13 cellular contexts compared by ENCODE assay signal in the genomic region with DNA sequence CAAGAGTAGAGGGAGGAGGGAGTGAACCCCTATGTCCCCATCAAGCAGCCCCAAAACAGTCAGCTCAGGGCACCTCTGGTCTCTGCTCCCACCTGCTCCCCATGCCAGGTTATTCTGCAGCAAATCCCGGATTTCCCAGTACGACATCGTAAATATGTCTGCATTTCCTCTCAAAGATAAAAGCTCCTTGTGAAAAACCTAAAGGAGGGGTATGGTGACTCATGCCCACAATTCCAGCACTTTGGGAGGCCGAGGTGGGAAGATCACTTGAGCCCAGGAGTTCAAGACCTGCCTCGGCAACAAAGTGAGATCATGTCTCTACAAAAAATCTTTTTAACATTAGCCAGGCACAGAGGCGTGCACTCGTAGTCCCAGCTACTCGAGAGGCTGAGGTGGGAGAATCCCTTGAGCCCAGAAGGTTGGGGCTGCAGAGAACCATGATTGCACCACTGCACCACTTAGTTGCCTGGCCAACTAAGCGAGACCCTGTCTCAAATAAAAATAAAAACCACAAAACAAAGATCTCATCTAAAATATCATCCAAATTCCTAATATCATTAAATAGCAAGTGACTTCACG. TPM values are rescaled to one million over a fixed set of nuclear protein-coding genes. Genes with fewer than 3 reads are reported as not detected.
DNase-seq lines count a peak whose midpoint lies in the region; ATAC-seq and TF ChIP-seq lines count a peak whose summit lies in the region.
"Had no signal": no experiment of that assay in that cellular context is flagged by ENCODE, and none has a peak within 500 bp of the region (broad histone marks: within the 10 kb centered on the region; RNA-seq: fewer than 3 reads in every experiment).

No MANE protein-coding gene starts in this region.

- no peak for TF ChIP-seq POLR2A in ovary (IDR thresholded peaks at IDR 0.05)

- peak overlapping the region; percentile 25 for H3K4me2 ChIP-seq in H9 (ENCODE audit: insufficient read depth, insufficient read length, low read length)
- H3K4me2 ChIP-seq in skeletal muscle satellite cell (ENCODE audit: low read length), result peak overlapping the region; percentile 91

- DNase-seq in H9, result no peak
- DNase-seq in fibroblast of pulmonary artery (ENCODE audit: low read depth), result peak; percentile 71
- DNase-seq in ovary, result no peak
- no peak for DNase-seq in T1000 (lab: John Stamatoyannopoulos, UW)
- DNase-seq: activated CD8-positive, alpha-beta memory T cell treated with anti-CD3 and anti-CD28 coated beads, Interleukin-2, amount 10 ng/mL, durations not matched to agents 7 days and 5 days; DMS 273 treated with DMSO at 0.1 percent for 48 hours; KBM-7 had no signal

- no peak overlapping the region for H3K4ac ChIP-seq in H9 (ENCODE audit: low read depth, low read length)

- H3K79me1 ChIP-seq in H9 (ENCODE audit: insufficient read depth, low read depth, low read length, poor library complexity, severe bottlenecking), result peaks cover 2% of the 10 kb centered on the region

- H2BK15ac ChIP-seq in H9 (ENCODE audit: low read depth, low read length), result no peak overlapping the region

- no peak overlapping the region for H3K23ac ChIP-seq in H9 (ENCODE audit: insufficient read length, low read depth, low read length)

- H3K4me1 ChIP-seq in H9 (ENCODE audit: insufficient read depth, low read length) (peaks cover 4% of the 10 kb centered on the region; the same call in 1 of the 2 replicates), skeletal muscle satellite cell (ENCODE audit: control insufficient read depth, insufficient read depth, low read length) (peaks cover 20% of the 10 kb centered on the region), ovary (ENCODE audit: insufficient read depth) (no peaks in the 10 kb centered on the region)

- H2BK5ac ChIP-seq in H9 (ENCODE audit: insufficient read length, low read length), result no peak overlapping the region

- no peak overlapping the region for H3T11ph ChIP-seq in H9 (ENCODE audit: low read length)

- H3K4me3 Mint-ChIP-seq in H9, result peak overlapping the region in 1 of 2 experiments; percentile 44; a peak in 2 of 5 replicates
- H3K4me3 Mint-ChIP-seq: activated CD8-positive, alpha-beta memory T cell treated with anti-CD3 and anti-CD28 coated beads, Interleukin-2, amount 10 ng/mL, durations not matched to agents 7 days and 5 days had no signal

- peak overlapping the region; percentile 46 to 93 (median 91); a peak in 4 of 7 replicates for H3K27ac Mint-ChIP-seq in H9
- H3K27ac Mint-ChIP-seq: activated CD8-positive, alpha-beta memory T cell treated with anti-CD3 and anti-CD28 coated beads, Interleukin-2, amount 10 ng/mL, durations not matched to agents 7 days and 5 days had no signal

- H3K9me3 Mint-ChIP-seq in H9, result peaks cover 3 to 5% of the 10 kb centered on the region in 2 experiments; a peak in 2 of 5 replicates

- no peak overlapping the region for H2BK20ac ChIP-seq in H9 (ENCODE audit: low read depth, low read length, poor library complexity, severe bottlenecking)

- peak overlapping the region; percentile 80 for H3K18ac ChIP-seq in H9 (ENCODE audit: insufficient read length, low read depth, low read length)

- no peaks in the 10 kb centered on the region for H4K20me1 ChIP-seq in H9 (ENCODE audit: control insufficient read depth, insufficient read depth, insufficient read length)

- no peak overlapping the region for H4K91ac ChIP-seq in H9 (ENCODE audit: insufficient read length, low read depth, low read length)

- no peak overlapping the region for H4K5ac ChIP-seq in H9 (ENCODE audit: insufficient read length, low read depth, low read length)

- H3K27ac ChIP-seq in H9 (ENCODE audit: insufficient read length, low read depth, low read length), result peak overlapping the region; percentile 22
- no peak overlapping the region for H3K27ac ChIP-seq in ovary

- no peak overlapping the region for H2AFZ ChIP-seq in H9 (ENCODE audit: low read length)

- peaks cover 29% of the 10 kb centered on the region; the same call in 1 of the 2 replicates for H3K79me2 ChIP-seq in H9 (ENCODE audit: insufficient read depth, low read length)

- WGBS in H9 (ENCODE audit: extremely low coverage, insufficient read length, low lambda C conversion rate), result 100% methylated on average over 1 of the region's 10 CpGs
- 69 to 77% (median 76%) methylated on average over 10 of the region's 10 CpGs for WGBS in ovary, 3 donors

- TF ChIP-seq CTCF in H9 (conservative IDR thresholded peaks at IDR 0.05) (no peak), fibroblast of pulmonary artery (IDR thresholded peaks at IDR 0.05; ENCODE audit: low read length, missing control alignments) (no peak), ovary (IDR thresholded peaks at IDR 0.05) (no peak)

- H2BK120ac ChIP-seq in H9 (ENCODE audit: low read depth, low read length, poor library complexity, severe bottlenecking), result no peak overlapping the region

- H3K9me3 ChIP-seq in H9 (ENCODE audit: control insufficient read depth, low read depth, low read length) (no peaks in the 10 kb centered on the region), skeletal muscle satellite cell (replicated peaks; ENCODE audit: low read length) (no peaks in the 10 kb centered on the region), ovary (no peaks in the 10 kb centered on the region)

- H3K23me2 ChIP-seq in H9 (ENCODE audit: insufficient read length, low read depth, low read length, poor library complexity, severe bottlenecking), result no peaks in the 10 kb centered on the region

- peaks cover 7 to 16% (median 15%) of the 10 kb centered on the region in 3 experiments for H3K36me3 Mint-ChIP-seq in H9 (ENCODE audit: insufficient read depth in 1 of 3, low read depth in 3 of 3)

- no peak overlapping the region for H3K56ac ChIP-seq in H9 (ENCODE audit: insufficient read length, low read depth, low read length)

- H3K27me3 Mint-ChIP-seq in H9 (ENCODE audit: low read depth), result no peaks in the 10 kb centered on the region
- H3K27me3 Mint-ChIP-seq: activated CD8-positive, alpha-beta memory T cell treated with anti-CD3 and anti-CD28 coated beads, Interleukin-2, amount 10 ng/mL, durations not matched to agents 7 days and 5 days had no signal

- H3K4me3 ChIP-seq in fibroblast of pulmonary artery (replicated peaks; ENCODE audit: low read depth, low read length), result no peak overlapping the region
- H3K4me3 ChIP-seq in skeletal muscle satellite cell (ENCODE audit: low read length), result peak overlapping the region; percentile 72
- no peak overlapping the region for H3K4me3 ChIP-seq in ovary
- H3K4me3 ChIP-seq: heart left ventricle had no signal

- H3K9ac ChIP-seq in H9 (ENCODE audit: extremely low read depth, insufficient read length, low read length), result no peak overlapping the region
- peak overlapping the region; percentile 84 for H3K9ac ChIP-seq in skeletal muscle satellite cell (ENCODE audit: low read depth, low read length)

- H2BK12ac ChIP-seq in H9 (ENCODE audit: insufficient read length, low read depth, low read length), result peak overlapping the region; percentile 17

- no peak overlapping the region for H4K8ac ChIP-seq in H9 (replicated peaks; ENCODE audit: insufficient read length, low read depth, low read length)

- H3K4me1 Mint-ChIP-seq in H9, result peaks cover 30 to 33% of the 10 kb centered on the region in 2 experiments

- H3K27me3 ChIP-seq in H9 (ENCODE audit: insufficient read depth, low read length), result no peaks in the 10 kb centered on the region
- no peaks in the 10 kb centered on the region for H3K27me3 ChIP-seq in skeletal muscle satellite cell (ENCODE audit: control insufficient read depth, insufficient read depth, low read length)
- H3K27me3 ChIP-seq in ovary, result no peaks in the 10 kb centered on the region
- H3K27me3 ChIP-seq: heart left ventricle had no signal

- intact Hi-C loops in ovary (cut with DNase I), result no loop called here

- no peak for TF ChIP-seq EP300 in ovary (IDR thresholded peaks at IDR 0.05)

- no peak overlapping the region for H2AK5ac ChIP-seq in H9 (ENCODE audit: insufficient read length, low read length)

- peak overlapping the region; percentile 0; the same call in 1 of the 2 replicates for H3K14ac ChIP-seq in H9 (ENCODE audit: insufficient read depth, low read length)

- ATAC-seq in SK-N-SH treated with all-trans-retinoic acid at 6 μM for 48 hours (peak; percentile 33), GM19455 (IDR thresholded peaks at IDR 0.05; ENCODE audit: unreplicated experiment) (no peak), GM19397 (IDR thresholded peaks at IDR 0.05; ENCODE audit: unreplicated experiment) (no peak)
- ATAC-seq: activated CD8-positive, alpha-beta memory T cell treated with anti-CD3 and anti-CD28 coated beads, Interleukin-2, amount 10 ng/mL, durations not matched to agents 7 days and 5 days had no signal

- H3K36me3 ChIP-seq in skeletal muscle satellite cell (ENCODE audit: insufficient read depth, low read length) (no peaks in the 10 kb centered on the region), ovary (no peaks in the 10 kb centered on the region)
- H3K36me3 ChIP-seq: heart left ventricle had no signal

TF ChIP-seq in SK-N-SH treated with all-trans-retinoic acid at 6 μM for 48 hours, 23 proteins besides CTCF, POLR2A, EP300 and RAD21 (continues in another document):
- no peak for TF ChIP-seq ZFP30 (CRISPR knock-in tag; IDR thresholded peaks at IDR 0.05)
- TF ChIP-seq ZFP3 (CRISPR knock-in tag; IDR thresholded peaks at IDR 0.05), result no peak
- no peak for TF ChIP-seq ISL1 (CRISPR knock-in tag; IDR thresholded peaks at IDR 0.05)
- TF ChIP-seq, protein P1, sequence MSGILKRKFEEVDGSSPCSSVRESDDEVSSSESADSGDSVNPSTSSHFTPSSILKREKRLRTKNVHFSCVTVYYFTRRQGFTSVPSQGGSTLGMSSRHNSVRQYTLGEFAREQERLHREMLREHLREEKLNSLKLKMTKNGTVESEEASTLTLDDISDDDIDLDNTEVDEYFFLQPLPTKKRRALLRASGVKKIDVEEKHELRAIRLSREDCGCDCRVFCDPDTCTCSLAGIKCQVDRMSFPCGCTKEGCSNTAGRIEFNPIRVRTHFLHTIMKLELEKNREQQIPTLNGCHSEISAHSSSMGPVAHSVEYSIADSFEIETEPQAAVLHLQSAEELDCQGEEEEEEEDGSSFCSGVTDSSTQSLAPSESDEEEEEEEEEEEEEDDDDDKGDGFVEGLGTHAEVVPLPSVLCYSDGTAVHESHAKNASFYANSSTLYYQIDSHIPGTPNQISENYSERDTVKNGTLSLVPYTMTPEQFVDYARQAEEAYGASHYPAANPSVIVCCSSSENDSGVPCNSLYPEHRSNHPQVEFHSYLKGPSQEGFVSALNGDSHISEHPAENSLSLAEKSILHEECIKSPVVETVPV (CRISPR knock-in tag; IDR thresholded peaks at IDR 0.05), result no peak

RNA-seq across cellular contexts. Expression of a gene that starts 7.1 kb away (rescaled TPM):
- total RNA-seq in H9 (2021), result 85.2 and 87.4 TPM in 2 replicates
- total RNA-seq in skeletal muscle satellite cell (2012; rRNA removed), result 37.1 and 45.9 TPM in 2 replicates
- 10 to 100 TPM in 4 of 7 donors, 1 to 10 TPM in 3; 8.2 to 16.3 (median 11.3) TPM for total RNA-seq in ovary
- 10 to 100 TPM in 1 of 2 donors, 1 to 10 TPM in 1; 6.4 to 20.7 TPM for polyA plus RNA-seq in ovary

RNA-seq across cellular contexts. Expression of a gene that starts 33.3 kb away (rescaled TPM):
- 0.81 and 1.2 TPM in 2 replicates for total RNA-seq in H9 (2021)
- under 0.01 TPM in 1 of 2 replicates, not detected in the other for total RNA-seq in skeletal muscle satellite cell (2012; rRNA removed)
- 1 to 10 TPM in 1 of 7 donors, under 1 TPM in 5, not detected in 1; 0.08 to 9.2 (median 0.43) TPM for total RNA-seq in ovary
- not detected for polyA plus RNA-seq in ovary
- total RNA-seq: cardiac septum had no signal

RNA-seq across cellular contexts. Expression of a gene that starts 38.1 kb away (rescaled TPM):
- 53.1 and 59.3 TPM in 2 replicates for total RNA-seq in H9 (2021)
- under 0.01 TPM in 1 of 2 replicates, not detected in the other for total RNA-seq in skeletal muscle satellite cell (2012; rRNA removed)
- total RNA-seq in ovary, result 10 to 100 TPM in 1 of 7 donors, 1 to 10 TPM in 4, under 1 TPM in 2; 0.51 to 46.2 (median 1.9) TPM
- under 1 TPM in 1 of 2 donors, not detected in 1; 0.11 TPM for polyA plus RNA-seq in ovary
